ENCODE assay signal across 2 cellular contexts in the genomic region with DNA sequence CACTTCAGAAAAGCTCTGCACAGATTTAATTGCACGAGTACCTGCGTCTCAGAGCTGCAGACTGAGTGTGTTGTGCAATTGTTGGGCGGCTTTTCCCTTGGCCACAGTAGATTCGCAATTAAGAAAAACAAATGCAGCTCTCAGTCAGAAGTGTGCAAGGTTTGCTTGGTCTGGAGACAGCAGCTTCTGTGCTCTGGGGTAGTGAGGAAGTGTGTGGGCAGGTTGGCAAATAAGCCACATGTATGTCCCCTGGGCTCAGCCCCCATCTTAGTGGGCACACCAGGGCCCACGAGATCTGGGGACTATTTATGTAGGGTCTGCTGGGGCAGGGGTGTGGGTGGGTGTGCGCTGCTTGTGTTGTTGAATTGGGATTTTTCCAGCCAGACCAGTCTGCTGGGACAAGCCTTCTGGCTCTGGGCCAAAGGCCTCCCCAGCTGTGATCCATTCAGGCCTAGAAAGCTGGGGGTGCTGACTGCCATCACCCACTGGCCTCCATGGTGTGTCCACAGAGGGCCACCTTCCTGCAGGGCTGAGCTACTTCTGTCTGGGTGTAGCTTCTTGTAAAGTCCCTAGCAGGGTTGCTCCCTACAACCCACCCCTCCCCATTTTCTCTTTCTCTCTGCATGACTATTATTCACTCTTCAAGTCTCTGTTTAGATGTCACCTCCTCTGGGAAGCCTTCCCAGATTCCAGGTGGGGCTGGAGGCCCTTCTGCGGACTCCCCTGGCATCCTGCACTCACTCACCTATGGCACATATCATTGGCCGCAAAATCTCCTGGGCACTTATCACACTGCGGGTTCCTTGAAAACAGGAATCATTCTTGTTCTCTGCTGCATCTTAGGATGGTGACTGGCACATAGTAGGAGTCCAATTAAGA.
TF ChIP-seq lines count a peak whose summit lies in the region.

No MANE protein-coding gene starts in this region.

TF ChIP-seq in HEK293, 187 proteins besides CTCF, POLR2A, EP300 and RAD21:
- TF ChIP-seq ZFHX2 (tag by site-specific recombination; conservative IDR thresholded peaks at IDR 0.05) (peak; percentile 96), EGR2 (tag by site-specific recombination; IDR thresholded peaks at IDR 0.05; ENCODE audit: low read depth) (peak; percentile 96), SP7 (tag by site-specific recombination; IDR thresholded peaks at IDR 0.05) (no peak)
TF ChIP-seq in HEK293: peak in this region for 2.

TF ChIP-seq in HepG2, 621 proteins besides CTCF, POLR2A, EP300 and RAD21:
- no peak for TF ChIP-seq ZNF136 (CRISPR knock-in tag; IDR thresholded peaks at IDR 0.05; ENCODE audit: low read depth)
- TF ChIP-seq CEBPB (IDR thresholded peaks at IDR 0.05; ENCODE audit: borderline replicate concordance, low read depth, low read length) = peak; percentile 62
